2 cellular contexts compared by ENCODE assay signal in genomic region chr9:81578606-81579005, GRCh38.
TF ChIP-seq lines count a peak whose summit lies in the region.

No MANE protein-coding gene starts in this region.

TF ChIP-seq in SK-N-SH treated with all-trans-retinoic acid at 6 μM for 48 hours, 23 proteins besides CTCF, POLR2A, EP300 and RAD21 (continued from another document):
- TF ChIP-seq BACH2 (CRISPR knock-in tag; IDR thresholded peaks at IDR 0.05; ENCODE audit: borderline replicate concordance): no peak
- TF ChIP-seq GLIS3 (CRISPR knock-in tag; IDR thresholded peaks at IDR 0.05): no peak
- no peak for TF ChIP-seq TCF4 (CRISPR knock-in tag; IDR thresholded peaks at IDR 0.05; ENCODE audit: borderline replicate concordance)
- TF ChIP-seq ZFP30 (CRISPR knock-in tag; IDR thresholded peaks at IDR 0.05): no peak
- no peak for TF ChIP-seq TOX (CRISPR knock-in tag; IDR thresholded peaks at IDR 0.05; ENCODE audit: borderline replicate concordance)

TF ChIP-seq in WTC11, 78 proteins besides CTCF, POLR2A, EP300 and RAD21 (continued from another document):
- no peak for TF ChIP-seq ZNF219 (CRISPR knock-in tag; IDR thresholded peaks at IDR 0.05; ENCODE audit: borderline replicate concordance)
